23 cellular contexts compared by ENCODE assay signal in genomic region chr3:183725387-183725786, GRCh38.
"Had no signal": no experiment of that assay in that cellular context is flagged by ENCODE, and none has a peak within 500 bp of the region (broad histone marks: within the 10 kb centered on the region; RNA-seq: fewer than 3 reads in every experiment).

No MANE protein-coding gene starts in this region.

- H3K4me3 Mint-ChIP-seq: activated CD8-positive, alpha-beta memory T cell treated with anti-CD3 and anti-CD28 coated beads, Interleukin-2, amount 10 ng/mL, durations not matched to agents 7 days and 5 days; activated CD8-positive, alpha-beta T cell treated with anti-CD3 and anti-CD28 coated beads for 36 hours; activated naive CD8-positive, alpha-beta T cell treated with anti-CD3 and anti-CD28 coated beads for 36 hours; immature natural killer cell; naive thymus-derived CD4-positive, alpha-beta T cell; stimulated activated naive B cell treated with anti-CD40 and anti-IgM and Interleukin-4, amounts not matched to agents 10 μg/mL and 1 μg/mL and 100 μg/mL, for 72 hours had no signal

- H3K27me3 ChIP-seq: breast epithelium, foreskin keratinocyte, hepatocyte, sigmoid colon, vagina had no signal

- H3K4me1 ChIP-seq: breast epithelium, foreskin keratinocyte, sigmoid colon, vagina had no signal

- H3K9me3 Mint-ChIP-seq: activated CD8-positive, alpha-beta T cell treated with anti-CD3 and anti-CD28 coated beads for 36 hours; activated naive CD8-positive, alpha-beta T cell treated with anti-CD3 and anti-CD28 coated beads for 36 hours; immature natural killer cell; naive thymus-derived CD4-positive, alpha-beta T cell; stimulated activated naive B cell treated with anti-CD40 and anti-IgM and Interleukin-4, amounts not matched to agents 10 μg/mL and 1 μg/mL and 100 μg/mL, for 72 hours had no signal

- DNase-seq: activated CD4-positive, alpha-beta T cell treated with anti-CD3 and anti-CD28 coated beads for 48 hours; activated CD4-positive, CD25-positive, alpha-beta regulatory T cell; activated CD8-positive, alpha-beta memory T cell treated with anti-CD3 and anti-CD28 coated beads, Interleukin-2, amount 10 ng/mL, durations not matched to agents 7 days and 5 days; activated CD8-positive, alpha-beta T cell treated with anti-CD3 and anti-CD28 coated beads for 36 hours; activated naive CD8-positive, alpha-beta T cell treated with anti-CD3 and anti-CD28 coated beads for 36 hours; activated T-cell treated with anti-CD3 and anti-CD28 coated beads for 4 hours; cerebellar nuclear complex; foreskin keratinocyte; immature natural killer cell; naive thymus-derived CD4-positive, alpha-beta T cell; retina; sigmoid colon; stimulated activated CD4-positive, alpha-beta T cell treated with anti-CD3 and anti-CD28 coated beads, Interleukin-15, amount 100 ng/mL, for 24 hours; stimulated activated naive B cell treated with anti-CD40 and anti-IgM and Interleukin-4, amounts not matched to agents 10 μg/mL and 1 μg/mL and 100 μg/mL, for 72 hours; T-helper 1 cell; trophoblast cell had no signal

- H3K36me3 ChIP-seq: breast epithelium had no signal

- ATAC-seq: activated CD8-positive, alpha-beta memory T cell treated with anti-CD3 and anti-CD28 coated beads, Interleukin-2, amount 10 ng/mL, durations not matched to agents 7 days and 5 days; activated CD8-positive, alpha-beta T cell treated with anti-CD3 and anti-CD28 coated beads for 36 hours; foreskin keratinocyte; left lobe of liver; naive thymus-derived CD4-positive, alpha-beta T cell; stimulated activated naive B cell treated with anti-CD40 and anti-IgM and Interleukin-4, amounts not matched to agents 10 μg/mL and 1 μg/mL and 100 μg/mL, for 72 hours had no signal

- H3K9me3 ChIP-seq: breast epithelium, sigmoid colon, vagina had no signal

- H3K4me3 ChIP-seq: breast epithelium, hepatocyte, lung, sigmoid colon, smooth muscle cell, vagina had no signal

- H3K27me3 Mint-ChIP-seq: activated CD8-positive, alpha-beta memory T cell treated with anti-CD3 and anti-CD28 coated beads, Interleukin-2, amount 10 ng/mL, durations not matched to agents 7 days and 5 days; activated CD8-positive, alpha-beta T cell treated with anti-CD3 and anti-CD28 coated beads for 36 hours; activated naive CD8-positive, alpha-beta T cell treated with anti-CD3 and anti-CD28 coated beads for 36 hours; naive thymus-derived CD4-positive, alpha-beta T cell; progenitor cell of endocrine pancreas; stimulated activated naive B cell treated with anti-CD40 and anti-IgM and Interleukin-4, amounts not matched to agents 10 μg/mL and 1 μg/mL and 100 μg/mL, for 72 hours had no signal

- H3K27ac ChIP-seq: breast epithelium, foreskin keratinocyte, hepatocyte, sigmoid colon, vagina had no signal

- H3K27ac Mint-ChIP-seq: activated CD8-positive, alpha-beta memory T cell treated with anti-CD3 and anti-CD28 coated beads, Interleukin-2, amount 10 ng/mL, durations not matched to agents 7 days and 5 days; activated CD8-positive, alpha-beta T cell treated with anti-CD3 and anti-CD28 coated beads for 36 hours; activated naive CD8-positive, alpha-beta T cell treated with anti-CD3 and anti-CD28 coated beads for 36 hours; progenitor cell of endocrine pancreas; stimulated activated naive B cell treated with anti-CD40 and anti-IgM and Interleukin-4, amounts not matched to agents 10 μg/mL and 1 μg/mL and 100 μg/mL, for 72 hours had no signal

- H3K4me1 Mint-ChIP-seq: activated CD8-positive, alpha-beta memory T cell treated with anti-CD3 and anti-CD28 coated beads, Interleukin-2, amount 10 ng/mL, durations not matched to agents 7 days and 5 days; activated naive CD8-positive, alpha-beta T cell treated with anti-CD3 and anti-CD28 coated beads for 36 hours; immature natural killer cell; stimulated activated naive B cell treated with anti-CD40 and anti-IgM and Interleukin-4, amounts not matched to agents 10 μg/mL and 1 μg/mL and 100 μg/mL, for 72 hours had no signal
